1 cellular context compared by ENCODE assay signal in the genomic region with DNA sequence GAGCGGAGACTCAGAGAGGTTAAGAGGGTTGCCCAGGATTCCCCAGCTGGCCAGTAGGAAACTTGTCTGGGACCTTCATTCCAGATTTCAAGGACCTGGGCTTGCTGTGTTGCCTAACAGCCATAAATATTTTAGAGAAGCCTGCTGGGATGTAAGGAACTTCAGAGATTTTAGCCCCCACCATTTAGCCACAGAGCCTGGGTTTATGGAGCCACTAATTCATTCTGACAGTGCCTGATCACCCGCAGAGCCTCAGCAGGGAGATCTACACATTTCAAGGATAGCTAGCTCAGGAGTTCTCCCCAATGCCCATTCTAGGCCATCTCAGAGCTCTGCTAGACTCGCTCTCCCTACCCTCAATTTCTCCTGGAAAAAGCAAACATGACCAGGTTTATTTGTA.
TF ChIP-seq lines count a peak whose summit lies in the region.

No MANE protein-coding gene starts in this region.

TF ChIP-seq in H1, 55 proteins besides CTCF, POLR2A, EP300 and RAD21:
- TF ChIP-seq CBX5 (IDR thresholded peaks at IDR 0.05; ENCODE audit: low read depth, low read length) (no peak), CHD7 (IDR thresholded peaks at IDR 0.05; ENCODE audit: insufficient replicate concordance, low read length) (no peak), KDM1A (IDR thresholded peaks at IDR 0.05; ENCODE audit: borderline replicate concordance, low read length) (peak; percentile 26; the same call in 1 of the 2 replicates), TCF12 (IDR thresholded peaks at IDR 0.05; ENCODE audit: low read depth, low read length) (no peak)
